Comparison of ENCODE assay signal across 9 cellular contexts in the genomic region with DNA sequence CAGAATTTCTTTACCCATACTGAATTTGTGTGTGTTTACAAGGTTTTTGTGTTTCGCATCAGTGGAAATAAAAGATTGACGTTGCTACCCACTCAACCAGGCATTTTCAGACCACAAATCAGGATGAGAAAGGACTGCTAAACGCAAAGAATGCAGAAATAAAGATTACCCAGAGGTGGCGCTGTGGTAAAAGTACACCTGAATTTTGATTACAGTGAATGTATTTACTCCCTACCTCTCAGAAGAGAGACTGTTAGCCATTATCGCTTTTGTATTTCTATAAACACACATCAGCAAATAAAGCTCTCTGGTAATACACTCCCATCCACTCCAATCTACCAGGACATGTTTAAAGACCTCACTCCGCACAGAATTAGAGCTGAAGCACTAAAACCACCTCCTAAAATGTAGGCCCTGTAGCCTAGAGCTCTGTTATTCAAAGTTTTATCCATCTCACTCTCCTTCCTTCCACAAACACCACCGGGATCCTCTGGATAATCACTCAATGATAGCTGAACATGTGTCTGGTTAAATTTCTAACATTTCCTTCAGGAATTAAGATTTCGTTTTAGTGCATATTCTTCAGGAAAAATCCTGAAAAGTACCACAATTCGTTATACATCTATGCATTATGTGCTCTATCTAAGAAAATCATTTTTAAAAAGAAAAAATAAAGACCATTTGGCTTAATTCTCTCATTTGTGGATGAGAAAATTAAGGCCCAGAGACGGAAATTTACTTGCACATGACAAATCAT. TPM values are rescaled to one million over a fixed set of nuclear protein-coding genes. Genes with fewer than 3 reads are reported as not detected.
DNase-seq lines count a peak whose midpoint lies in the region; ATAC-seq, FAIRE-seq and TF ChIP-seq lines count a peak whose summit lies in the region.
"Had no signal": no experiment of that assay in that cellular context is flagged by ENCODE, and none has a peak within 500 bp of the region (broad histone marks: within the 10 kb centered on the region; RNA-seq: fewer than 3 reads in every experiment).

No MANE protein-coding gene starts in this region.

- in situ Hi-C loops in GM23248 (cut with MboI) (loop anchor here (25.0 kb wide), 2 partner anchors 636 to 736 kb away; no protein-coding TSS in a partner anchor), gastrocnemius medialis (cut with MboI; ENCODE audit: low sequenced_read_pairs in 4 of 4) (loop anchor here in 3 of 4 donors (10.0 to 25.0 kb wide), 4 partner anchors 414 to 1361 kb away; partner anchors contain the start of genes HS2ST1 (in 1 of the 3), PKN2 (in 1 of the 3), SELENOF (in 1 of the 3) and SH3GLB1 (in 1 of the 3))

- no peaks in the 10 kb centered on the region for H3K27me3 Mint-ChIP-seq in CD4-positive, alpha-beta memory T cell
- peaks cover 10% of the 10 kb centered on the region for H3K27me3 Mint-ChIP-seq in activated CD4-positive, alpha-beta memory T cell treated with anti-CD3 and anti-CD28 coated beads, Interleukin-2, amount 10 ng/mL, durations not matched to agents 7 days and 5 days

- H3F3A ChIP-seq in GM23248 (ENCODE audit: insufficient read depth): peaks cover 11% of the 10 kb centered on the region

- POLR2A ChIA-PET in CD4-positive, alpha-beta memory T cell (lab: Charles Lee; ENCODE audit: partially characterized antibody): interaction anchor here (1.7 kb wide), 1 partner anchor 9 kb away, joined by 14 read pairs; no protein-coding TSS in a partner anchor
- POLR2A ChIA-PET in activated CD4-positive, alpha-beta memory T cell treated with anti-CD3 and anti-CD28 coated beads, Interleukin-2, amount 10 ng/mL, durations not matched to agents 7 days and 5 days (lab: Charles Lee): interaction anchor here (0.9 to 1.2 kb wide), 2 partner anchors 9 to 125 kb away, joined by 4 to 7 read pairs; no protein-coding TSS in a partner anchor

- peak; percentile 56 to 78 (median 73) for TF ChIP-seq CTCF in gastrocnemius medialis (IDR thresholded peaks at IDR 0.05 in 4 of 5, conservative IDR thresholded peaks at IDR 0.05 in 1 of 5)

- H3K36me3 Mint-ChIP-seq in CD4-positive, alpha-beta memory T cell: peaks cover 0 to 9% of the 10 kb centered on the region in 2 donors
- peaks cover 7% of the 10 kb centered on the region for H3K36me3 Mint-ChIP-seq in activated CD4-positive, alpha-beta memory T cell treated with anti-CD3 and anti-CD28 coated beads, Interleukin-2, amount 10 ng/mL, durations not matched to agents 7 days and 5 days (ENCODE audit: low read depth)

- no peak overlapping the region for H3K4me3 ChIP-seq in CD4-positive, alpha-beta memory T cell (ENCODE audit: low read length in 2 of 2)
- H3K4me3 ChIP-seq in GM23248 (no peak overlapping the region), gastrocnemius medialis (no peak overlapping the region)
- H3K4me3 ChIP-seq: SJCRH30 had no signal

- peak; percentile 30 for FAIRE-seq in frontal cortex (lab: Jason Lieb, UNC)

- no peak for TF ChIP-seq POLR2A in gastrocnemius medialis (IDR thresholded peaks at IDR 0.05)

- ATAC-seq in gastrocnemius medialis: no peak

- no peak overlapping the region for H3K9ac ChIP-seq in GM23248

- no peaks in the 10 kb centered on the region for H3K9me3 ChIP-seq in CD4-positive, alpha-beta memory T cell (ENCODE audit: control insufficient read depth in 1 of 2, low read length in 2 of 2)
- no peaks in the 10 kb centered on the region for H3K9me3 ChIP-seq in GM23248 (ENCODE audit: low read depth)
- H3K9me3 ChIP-seq in gastrocnemius medialis: no peaks in the 10 kb centered on the region
- H3K9me3 ChIP-seq: SJCRH30 had no signal

- H3K4me1 Mint-ChIP-seq in CD4-positive, alpha-beta memory T cell: peaks cover 12 to 32% (median 22%) of the 10 kb centered on the region in 4 donors
- H3K4me1 Mint-ChIP-seq in activated CD4-positive, alpha-beta memory T cell treated with anti-CD3 and anti-CD28 coated beads, Interleukin-2, amount 10 ng/mL, durations not matched to agents 7 days and 5 days: peaks cover 13% of the 10 kb centered on the region

- CTCF ChIA-PET in CD4-positive, alpha-beta memory T cell (lab: Charles Lee; ENCODE audit: partially characterized antibody): interaction anchor here (0.6 to 4.7 kb wide), 24 partner anchors 9 to 627 kb away, joined by 3 to 48 read pairs (median 3); no protein-coding TSS in a partner anchor
- CTCF ChIA-PET in activated CD4-positive, alpha-beta memory T cell treated with anti-CD3 and anti-CD28 coated beads, Interleukin-2, amount 10 ng/mL, durations not matched to agents 7 days and 5 days (lab: Charles Lee): interaction anchor here (0.7 to 2.4 kb wide), 16 partner anchors 8 to 639 kb away, joined by 3 to 18 read pairs (median 4); no protein-coding TSS in a partner anchor

- H3K79me2 ChIP-seq in GM23248 (ENCODE audit: insufficient read depth): peaks cover 19% of the 10 kb centered on the region

- H3K9me3 Mint-ChIP-seq in CD4-positive, alpha-beta memory T cell: no peaks in the 10 kb centered on the region
- no peaks in the 10 kb centered on the region for H3K9me3 Mint-ChIP-seq in activated CD4-positive, alpha-beta memory T cell treated with anti-CD3 and anti-CD28 coated beads, Interleukin-2, amount 10 ng/mL, durations not matched to agents 7 days and 5 days

- 41 to 42% methylated on average over 10 of the region's 10 CpGs for WGBS in GM23248 (ENCODE audit: low coverage in 1 of 2, low lambda C conversion rate in 2 of 2, missing lambda C conversion rate in 2 of 2), 2 experiments

- H3K4me2 ChIP-seq in GM23248 (ENCODE audit: unreplicated experiment): no peak overlapping the region

- peak overlapping the region; percentile 30; the same call in 1 of the 2 replicates for H2AFZ ChIP-seq in GM23248

- H3K27ac Mint-ChIP-seq in CD4-positive, alpha-beta memory T cell: peak overlapping the region; percentile 14 to 92 (median 42)
- H3K27ac Mint-ChIP-seq in activated CD4-positive, alpha-beta memory T cell treated with anti-CD3 and anti-CD28 coated beads, Interleukin-2, amount 10 ng/mL, durations not matched to agents 7 days and 5 days: no peak overlapping the region

- peak; percentile 56 to 65 (median 63) for DNase-seq in CD4-positive, alpha-beta memory T cell
- peak; percentile 56 for DNase-seq in GM23248
- DNase-seq in NCI-H345 (lab: John Stamatoyannopoulos, UW): peak; percentile 83
- DNase-seq in activated CD4-positive, alpha-beta memory T cell treated with anti-CD3 and anti-CD28 coated beads, Interleukin-2, amount 10 ng/mL, durations not matched to agents 7 days and 5 days: peak; percentile 51
- DNase-seq in frontal cortex (ENCODE audit: low spot score in 2 of 2): peak in 1 of 2 donors; percentile 29
- no peak for DNase-seq in gastrocnemius medialis
- DNase-seq in ecto neural progenitor cell (ENCODE audit: low spot score): no peak
- no peak for DNase-seq in dedifferentiated amniotic fluid mesenchymal stem cell (ENCODE audit: extremely low spot score)

- H4K20me1 ChIP-seq in GM23248 (ENCODE audit: insufficient read depth): no peaks in the 10 kb centered on the region

- H3K4me1 ChIP-seq in CD4-positive, alpha-beta memory T cell (ENCODE audit: insufficient read depth, low read length): peaks cover 14% of the 10 kb centered on the region
- 0 out of 2 replicates have a peak, but pooled peaks cover 3% of the 10 kb centered on the region for H3K4me1 ChIP-seq in GM23248 (ENCODE audit: insufficient read depth)
- H3K4me1 ChIP-seq in gastrocnemius medialis: peaks cover 4 to 15% of the 10 kb centered on the region in 2 donors
- H3K4me1 ChIP-seq: SJCRH30 had no signal

- H3K27ac ChIP-seq in CD4-positive, alpha-beta memory T cell (ENCODE audit: low read depth, low read length): no peak overlapping the region
- H3K27ac ChIP-seq in GM23248: no peak overlapping the region
- H3K27ac ChIP-seq in gastrocnemius medialis: peak overlapping the region in 2 of 4 donors; percentile 44 to 98
- H3K27ac ChIP-seq: SJCRH30 had no signal

- intact Hi-C loops in CD4-positive, alpha-beta memory T cell (cut with micrococcal nuclease): loop anchor here (1.0 to 10.0 kb wide), 3 partner anchors 33 to 329 kb away; no protein-coding TSS in a partner anchor
- intact Hi-C loops in gastrocnemius medialis (cut with DNase I; ENCODE audit: low total_unique reads): loop anchor here (2.0 to 10.0 kb wide), 2 partner anchors 627 to 931 kb away; partner anchors contain the start of gene ODF2L

- H3K9me2 ChIP-seq in GM23248 (ENCODE audit: insufficient read depth): no peaks in the 10 kb centered on the region

- peak overlapping the region in 2 of 8 donors; percentile 47 to 76 for H3K4me3 Mint-ChIP-seq in CD4-positive, alpha-beta memory T cell
- H3K4me3 Mint-ChIP-seq in activated CD4-positive, alpha-beta memory T cell treated with anti-CD3 and anti-CD28 coated beads, Interleukin-2, amount 10 ng/mL, durations not matched to agents 7 days and 5 days: no peak overlapping the region

- no peaks in the 10 kb centered on the region for H3K36me3 ChIP-seq in CD4-positive, alpha-beta memory T cell (ENCODE audit: insufficient read depth, low read length)
- H3K36me3 ChIP-seq in GM23248 (ENCODE audit: low read depth) (no peaks in the 10 kb centered on the region), gastrocnemius medialis (no peaks in the 10 kb centered on the region)
- H3K36me3 ChIP-seq: SJCRH30 had no signal

- no peaks in the 10 kb centered on the region for H3K27me3 ChIP-seq in CD4-positive, alpha-beta memory T cell (ENCODE audit: insufficient read depth, low read length)
- H3K27me3 ChIP-seq in GM23248 (replicated peaks; ENCODE audit: insufficient read depth): no peaks in the 10 kb centered on the region
- H3K27me3 ChIP-seq in gastrocnemius medialis: no peaks in the 10 kb centered on the region
- H3K27me3 ChIP-seq: SJCRH30 had no signal

RNA-seq across cellular contexts. Expression of gene LMO4, which starts 2.5 kb away (rescaled TPM):
- 10 to 100 TPM; 25.0 TPM for total RNA-seq in CD4-positive, alpha-beta memory T cell
- 10 to 100 TPM; 19.6 to 24.7 TPM for polyA plus RNA-seq in CD4-positive, alpha-beta memory T cell
- 93.2 and 103 TPM in 2 replicates for total RNA-seq in GM23248 (2014; rRNA removed; shearing (Covaris generic))
- 22.6 and 23.8 TPM in 2 replicates for polyA plus RNA-seq in GM23248 (2016; fragmentation: Nextera tagmentation; extraction: Ambion mirVana)
- 10 to 100 TPM; 52.8 to 54.3 TPM for total RNA-seq in activated CD4-positive, alpha-beta memory T cell treated with anti-CD3 and anti-CD28 coated beads, Interleukin-2, amount 10 ng/mL, durations not matched to agents 7 days and 5 days
- total RNA-seq in frontal cortex: 797 TPM
- 10 to 100 TPM; 29.6 to 47.3 (median 35.8) TPM for total RNA-seq in gastrocnemius medialis

Comparison
In these comparisons a context has a peak if more than half of its experiments do, and no peak if none do; other contexts are left out.
1. DNase-seq: peak in CD4-positive, alpha-beta memory T cell (5 of 5), GM23248 (single experiment), NCI-H345 (single experiment) and activated CD4-positive, alpha-beta memory T cell treated with anti-CD3 and anti-CD28 coated beads, Interleukin-2, amount 10 ng/mL, durations not matched to agents 7 days and 5 days (single experiment); none in gastrocnemius medialis (0 of 2), ecto neural progenitor cell (single experiment) and dedifferentiated amniotic fluid mesenchymal stem cell (single experiment).